Comparison of ENCODE assay signal across 1 cellular context in the genomic region with DNA sequence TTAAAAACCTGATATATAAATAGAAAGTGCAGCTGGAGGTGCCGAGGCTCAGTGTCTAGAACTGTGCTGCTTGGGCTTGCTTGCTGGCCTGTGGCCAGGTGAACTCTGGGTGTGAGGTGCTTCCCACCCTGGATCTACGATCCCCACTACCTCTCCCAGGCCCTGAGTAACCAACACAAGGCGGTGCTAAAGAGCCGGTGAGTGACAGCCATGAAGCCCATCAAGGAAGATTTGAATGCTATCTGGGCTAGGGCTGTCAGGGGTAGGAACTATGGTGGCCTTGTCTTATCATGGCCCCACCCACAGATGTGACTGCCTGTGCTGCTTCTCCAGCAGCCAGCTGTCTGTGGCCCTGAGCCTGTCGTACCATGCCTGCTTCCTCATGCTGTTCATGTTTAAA.
TF ChIP-seq lines count a peak whose summit lies in the region.

No MANE protein-coding gene starts in this region.

TF ChIP-seq in H1, 55 proteins besides CTCF, POLR2A, EP300 and RAD21:
- TF ChIP-seq KDM4A (IDR thresholded peaks at IDR 0.05; ENCODE audit: low read depth, low read length, severe bottlenecking): no peak
- TF ChIP-seq, protein P1, sequence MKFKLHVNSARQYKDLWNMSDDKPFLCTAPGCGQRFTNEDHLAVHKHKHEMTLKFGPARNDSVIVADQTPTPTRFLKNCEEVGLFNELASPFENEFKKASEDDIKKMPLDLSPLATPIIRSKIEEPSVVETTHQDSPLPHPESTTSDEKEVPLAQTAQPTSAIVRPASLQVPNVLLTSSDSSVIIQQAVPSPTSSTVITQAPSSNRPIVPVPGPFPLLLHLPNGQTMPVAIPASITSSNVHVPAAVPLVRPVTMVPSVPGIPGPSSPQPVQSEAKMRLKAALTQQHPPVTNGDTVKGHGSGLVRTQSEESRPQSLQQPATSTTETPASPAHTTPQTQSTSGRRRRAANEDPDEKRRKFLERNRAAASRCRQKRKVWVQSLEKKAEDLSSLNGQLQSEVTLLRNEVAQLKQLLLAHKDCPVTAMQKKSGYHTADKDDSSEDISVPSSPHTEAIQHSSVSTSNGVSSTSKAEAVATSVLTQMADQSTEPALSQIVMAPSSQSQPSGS (IDR thresholded peaks at IDR 0.05; ENCODE audit: low read length): no peak
TF ChIP-seq in H1: peak in this region for 0.
